ENCODE assay signal across 13 cellular contexts in genomic region chr11:11081786-11082185, GRCh38.
"Had no signal": no experiment of that assay in that cellular context is flagged by ENCODE, and none has a peak within 500 bp of the region (broad histone marks: within the 10 kb centered on the region; RNA-seq: fewer than 3 reads in every experiment).

No MANE protein-coding gene starts in this region.

- H3K4me1 Mint-ChIP-seq: activated CD8-positive, alpha-beta memory T cell treated with anti-CD3 and anti-CD28 coated beads, Interleukin-2, amount 10 ng/mL, durations not matched to agents 7 days and 5 days; activated naive CD8-positive, alpha-beta T cell treated with anti-CD3 and anti-CD28 coated beads, Interleukin-2, amount 10 ng/mL, durations not matched to agents 7 days and 5 days; stimulated activated effector memory CD8-positive, alpha-beta T cell treated with anti-CD3 and anti-CD28 coated beads, Interleukin-12 subunit alpha, Interleukin-12 subunit beta, amount 100 ng/mL, for 72 hours had no signal

- H3K36me3 Mint-ChIP-seq: activated CD8-positive, alpha-beta memory T cell treated with anti-CD3 and anti-CD28 coated beads, Interleukin-2, amount 10 ng/mL, durations not matched to agents 7 days and 5 days; activated naive CD8-positive, alpha-beta T cell treated with anti-CD3 and anti-CD28 coated beads, Interleukin-2, amount 10 ng/mL, durations not matched to agents 7 days and 5 days; natural killer cell treated with Interleukin-12 subunit alpha and Interleukin-12 subunit beta and Interleukin-15 and Interleukin-18, amount 100 ng/mL, for 72 hours; stimulated activated effector memory CD8-positive, alpha-beta T cell treated with anti-CD3 and anti-CD28 coated beads, Interleukin-12 subunit alpha, Interleukin-12 subunit beta, amount 100 ng/mL, for 72 hours; type B pancreatic cell had no signal

- H3K4me3 ChIP-seq: lower lobe of right lung, SJCRH30 had no signal

- H3K27me3 ChIP-seq: SJCRH30 had no signal

- H3K27ac ChIP-seq: lower lobe of right lung, SJCRH30 had no signal

- ATAC-seq: activated CD8-positive, alpha-beta memory T cell treated with anti-CD3 and anti-CD28 coated beads, Interleukin-2, amount 10 ng/mL, durations not matched to agents 7 days and 5 days; activated T-cell treated with anti-CD3 and anti-CD28 coated beads, Interleukin-2, amount 50 U/mL, for 72 hours; lower lobe of right lung; natural killer cell treated with Interleukin-12 subunit alpha and Interleukin-12 subunit beta and Interleukin-15 and Interleukin-18, amount 100 ng/mL, for 72 hours; stimulated activated effector memory CD8-positive, alpha-beta T cell treated with anti-CD3 and anti-CD28 coated beads, Interleukin-12 subunit alpha, Interleukin-12 subunit beta, amount 100 ng/mL, for 72 hours had no signal

- H3K36me3 ChIP-seq: lower lobe of right lung, SJCRH30 had no signal

- H3K9me3 Mint-ChIP-seq: activated T-cell treated with anti-CD3 and anti-CD28 coated beads, Interleukin-2, amount 50 U/mL, for 72 hours; natural killer cell treated with Interleukin-12 subunit alpha and Interleukin-12 subunit beta and Interleukin-15 and Interleukin-18, amount 100 ng/mL, for 72 hours; stimulated activated effector memory CD8-positive, alpha-beta T cell treated with anti-CD3 and anti-CD28 coated beads, Interleukin-12 subunit alpha, Interleukin-12 subunit beta, amount 100 ng/mL, for 72 hours; T-helper 2 cell treated with Interferon-gamma antibody and Interleukin-4, amounts not matched to agents 5 μg/mL and 100 μg/mL, for 36 hours; type B pancreatic cell had no signal

- H3K4me1 ChIP-seq: lower lobe of right lung, SJCRH30 had no signal

- H3K4me3 Mint-ChIP-seq: activated CD8-positive, alpha-beta memory T cell treated with anti-CD3 and anti-CD28 coated beads, Interleukin-2, amount 10 ng/mL, durations not matched to agents 7 days and 5 days; activated naive CD8-positive, alpha-beta T cell treated with anti-CD3 and anti-CD28 coated beads, Interleukin-2, amount 10 ng/mL, durations not matched to agents 7 days and 5 days; activated T-cell treated with anti-CD3 and anti-CD28 coated beads, Interleukin-2, amount 50 U/mL, for 72 hours; natural killer cell treated with Interleukin-12 subunit alpha and Interleukin-12 subunit beta and Interleukin-15 and Interleukin-18, amount 100 ng/mL, for 72 hours; stimulated activated effector memory CD8-positive, alpha-beta T cell treated with anti-CD3 and anti-CD28 coated beads, Interleukin-12 subunit alpha, Interleukin-12 subunit beta, amount 100 ng/mL, for 72 hours; T-helper 2 cell treated with Interferon-gamma antibody and Interleukin-4, amounts not matched to agents 5 μg/mL and 100 μg/mL, for 36 hours; type B pancreatic cell had no signal

- H3K9me3 ChIP-seq: lower lobe of right lung had no signal

- H3K27ac Mint-ChIP-seq: activated CD8-positive, alpha-beta memory T cell treated with anti-CD3 and anti-CD28 coated beads, Interleukin-2, amount 10 ng/mL, durations not matched to agents 7 days and 5 days; activated naive CD8-positive, alpha-beta T cell treated with anti-CD3 and anti-CD28 coated beads, Interleukin-2, amount 10 ng/mL, durations not matched to agents 7 days and 5 days; activated T-cell treated with anti-CD3 and anti-CD28 coated beads, Interleukin-2, amount 50 U/mL, for 72 hours; natural killer cell treated with Interleukin-12 subunit alpha and Interleukin-12 subunit beta and Interleukin-15 and Interleukin-18, amount 100 ng/mL, for 72 hours; stimulated activated effector memory CD8-positive, alpha-beta T cell treated with anti-CD3 and anti-CD28 coated beads, Interleukin-12 subunit alpha, Interleukin-12 subunit beta, amount 100 ng/mL, for 72 hours; T-helper 2 cell treated with Interferon-gamma antibody and Interleukin-4, amounts not matched to agents 5 μg/mL and 100 μg/mL, for 36 hours; type B pancreatic cell had no signal

- DNase-seq: activated CD4-positive, alpha-beta T cell treated with anti-CD3 and anti-CD28 coated beads, Interleukin-2, amount 50 U/mL, for 48 hours; activated CD4-positive, CD25-positive, alpha-beta regulatory T cell treated with anti-CD3 and anti-CD28 coated beads, Interleukin-2, amount 50 U/mL, for 72 hours; activated CD8-positive, alpha-beta memory T cell treated with anti-CD3 and anti-CD28 coated beads, Interleukin-2, amount 10 ng/mL, durations not matched to agents 7 days and 5 days; activated naive CD8-positive, alpha-beta T cell treated with anti-CD3 and anti-CD28 coated beads, Interleukin-2, amount 10 ng/mL, durations not matched to agents 7 days and 5 days; activated T-cell treated with anti-CD3 and anti-CD28 coated beads, Interleukin-2, amount 50 U/mL, for 72 hours; aorta; lower lobe of right lung; SJCRH30; small intestine had no signal
